ENCODE assay signal across 23 cellular contexts in genomic region chr14:53549956-53550355, GRCh38.
DNase-seq lines count a peak whose midpoint lies in the region; ATAC-seq lines count a peak whose summit lies in the region.
"Had no signal": no experiment of that assay in that cellular context is flagged by ENCODE, and none has a peak within 500 bp of the region (broad histone marks: within the 10 kb centered on the region; RNA-seq: fewer than 3 reads in every experiment).

No MANE protein-coding gene starts in this region.

- H3K4me1 Mint-ChIP-seq in activated CD4-positive, alpha-beta T cell treated with anti-CD3 and anti-CD28 coated beads, Interleukin-2, amount 10 ng/mL, durations not matched to agents 7 days and 5 days: no peaks in the 10 kb centered on the region
- H3K4me1 Mint-ChIP-seq: CD4-positive, alpha-beta memory T cell; IgD-negative memory B cell had no signal

- peaks cover 51% of the 10 kb centered on the region for H3K4me1 ChIP-seq in SJCRH30
- H3K4me1 ChIP-seq: A549; BLaER1 treated with 17β-estradiol and CSF1 and Interleukin-3, amounts not matched to agents 10 nM and 100 nM had no signal

- no peak overlapping the region for H3K4me3 Mint-ChIP-seq in activated CD4-positive, alpha-beta T cell treated with anti-CD3 and anti-CD28 coated beads, Interleukin-2, amount 10 ng/mL, durations not matched to agents 7 days and 5 days
- H3K4me3 Mint-ChIP-seq: CD4-positive, alpha-beta memory T cell had no signal

- H3K36me3 ChIP-seq in SJCRH30: no peaks in the 10 kb centered on the region
- H3K36me3 ChIP-seq: BLaER1 treated with 17β-estradiol and CSF1 and Interleukin-3, amounts not matched to agents 10 nM and 100 nM had no signal

- H3K4me3 ChIP-seq in SJCRH30: no peak overlapping the region
- H3K4me3 ChIP-seq: A549; BLaER1 treated with 17β-estradiol and CSF1 and Interleukin-3, amounts not matched to agents 10 nM and 100 nM; GM12878 had no signal

- DNase-seq in SJCRH30 (peak in 1 of 2 experiments; percentile 22), dermis microvascular lymphatic vessel endothelial cell (ENCODE audit: low read depth in 2 of 2) (peak; percentile 33 to 92), lung microvascular endothelial cell (ENCODE audit: low read depth in 2 of 2) (peak; percentile 52 to 70), renal cortical epithelial cell (ENCODE audit: low read depth) (peak; percentile 10), C1 segment of cervical spinal cord (lab: John Stamatoyannopoulos, UW) (no peak)
- DNase-seq in activated CD4-positive, alpha-beta T cell treated with anti-CD3 and anti-CD28 coated beads, Interleukin-2, amount 10 ng/mL, durations not matched to agents 7 days and 5 days: no peak
- DNase-seq: AML-193; CD4-positive, alpha-beta memory T cell; COR-L47; GDM1; MM.1S; NCI-H2029; NCI-H446; NCI-H524 treated with DMSO at 0.1 percent for 48 hours; NCI-H774; SIG-M5 had no signal

- CTCF ChIA-PET in activated CD4-positive, alpha-beta T cell treated with anti-CD3 and anti-CD28 coated beads, Interleukin-2, amount 10 ng/mL, durations not matched to agents 7 days and 5 days (lab: Charles Lee): no interaction called here

- H3K27ac ChIP-seq in SJCRH30: peak overlapping the region; percentile 99
- H3K27ac ChIP-seq: A549; BLaER1 treated with 17β-estradiol and CSF1 and Interleukin-3, amounts not matched to agents 10 nM and 100 nM; KMS-11 had no signal

- POLR2A ChIA-PET in activated CD4-positive, alpha-beta T cell treated with anti-CD3 and anti-CD28 coated beads, Interleukin-2, amount 10 ng/mL, durations not matched to agents 7 days and 5 days (lab: Charles Lee): no interaction called here

- no peaks in the 10 kb centered on the region for H3K9me3 Mint-ChIP-seq in activated CD4-positive, alpha-beta T cell treated with anti-CD3 and anti-CD28 coated beads, Interleukin-2, amount 10 ng/mL, durations not matched to agents 7 days and 5 days
- H3K9me3 Mint-ChIP-seq: IgD-negative memory B cell had no signal

- no peaks in the 10 kb centered on the region; the same call in 1 of the 2 replicates for H3K9me3 ChIP-seq in SJCRH30 (replicated peaks)
- H3K9me3 ChIP-seq: A549; BLaER1 treated with 17β-estradiol and CSF1 and Interleukin-3, amounts not matched to agents 10 nM and 100 nM had no signal

- H3K27ac Mint-ChIP-seq in activated CD4-positive, alpha-beta T cell treated with anti-CD3 and anti-CD28 coated beads, Interleukin-2, amount 10 ng/mL, durations not matched to agents 7 days and 5 days: no peak overlapping the region
- H3K27ac Mint-ChIP-seq: CD4-positive, alpha-beta memory T cell; IgD-negative memory B cell had no signal

- ATAC-seq in GM21423 (IDR thresholded peaks at IDR 0.05; ENCODE audit: unreplicated experiment): no peak
- ATAC-seq: A549, GM12878, HCT116 had no signal

- H3K27me3 Mint-ChIP-seq in activated CD4-positive, alpha-beta T cell treated with anti-CD3 and anti-CD28 coated beads, Interleukin-2, amount 10 ng/mL, durations not matched to agents 7 days and 5 days: no peaks in the 10 kb centered on the region

- no peaks in the 10 kb centered on the region for H3K36me3 Mint-ChIP-seq in activated CD4-positive, alpha-beta T cell treated with anti-CD3 and anti-CD28 coated beads, Interleukin-2, amount 10 ng/mL, durations not matched to agents 7 days and 5 days (ENCODE audit: low read depth)
- H3K36me3 Mint-ChIP-seq: CD4-positive, alpha-beta memory T cell; IgD-negative memory B cell had no signal

- no peaks in the 10 kb centered on the region for H3K27me3 ChIP-seq in SJCRH30
- H3K27me3 ChIP-seq: BLaER1 treated with 17β-estradiol and CSF1 and Interleukin-3, amounts not matched to agents 10 nM and 100 nM had no signal

Comparison
In these comparisons a context has a peak if more than half of its experiments do, and no peak if none do; other contexts are left out.
1. DNase-seq: peak in dermis microvascular lymphatic vessel endothelial cell (2 of 2), lung microvascular endothelial cell (2 of 2) and renal cortical epithelial cell (single experiment); none in activated CD4-positive, alpha-beta T cell treated with anti-CD3 and anti-CD28 coated beads, Interleukin-2, amount 10 ng/mL, durations not matched to agents 7 days and 5 days (single experiment) and C1 segment of cervical spinal cord (0 of 14).